Comparison of ENCODE assay signal across 14 cellular contexts in the genomic region with DNA sequence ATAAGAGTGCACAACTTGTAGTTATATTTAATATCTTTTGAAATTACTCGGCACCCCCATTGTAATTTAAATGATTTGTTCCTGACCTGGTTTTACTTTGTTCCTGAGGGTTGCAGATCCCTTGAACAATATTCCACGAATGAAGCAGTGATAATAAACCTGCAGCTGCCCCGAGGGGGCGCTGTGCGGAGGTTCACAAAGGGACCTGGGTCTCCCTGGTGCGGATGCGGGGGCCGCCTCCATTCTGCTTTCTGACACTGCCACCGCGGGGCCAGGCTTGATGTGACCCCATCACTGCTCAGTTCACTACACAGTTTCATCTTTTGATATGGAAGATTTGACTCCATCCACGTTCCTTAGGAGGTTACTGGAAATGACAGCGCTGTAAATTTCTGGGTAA.
DNase-seq lines count a peak whose midpoint lies in the region; ATAC-seq and TF ChIP-seq lines count a peak whose summit lies in the region.
"Had no signal": no experiment of that assay in that cellular context is flagged by ENCODE, and none has a peak within 500 bp of the region (broad histone marks: within the 10 kb centered on the region; RNA-seq: fewer than 3 reads in every experiment).

No MANE protein-coding gene starts in this region.

- H3K4me3 ChIP-seq in A673 (ENCODE audit: low read depth, low read length, poor library complexity, severe bottlenecking) = no peak overlapping the region
- no peak overlapping the region for H3K4me3 ChIP-seq in DND-41 (ENCODE audit: low read depth in 1 of 2, low read length in 2 of 2)
- no peak overlapping the region for H3K4me3 ChIP-seq in WERI-Rb-1 (ENCODE audit: low read depth, low read length)

- H3K9ac ChIP-seq in DND-41 (ENCODE audit: low read depth, low read length) = no peak overlapping the region
- H3K9ac ChIP-seq: parathyroid adenoma had no signal

- DNase-seq in A673 (ENCODE audit: low spot score) (peak; percentile 35), DND-41 (no peak), WERI-Rb-1 (no peak), iPS-NIHi11 (ENCODE audit: low spot score) (peak; percentile 68), OCI-M2 (lab: John Stamatoyannopoulos, UW; ENCODE audit: unreplicated experiment) (no peak), NCI-H2029 treated with DMSO at 0.1 percent for 48 hours (lab: John Stamatoyannopoulos, UW) (no peak), NCI-H510A (lab: John Stamatoyannopoulos, UW) (no peak)
- DNase-seq: activated T-cell treated with anti-CD3 and anti-CD28 coated beads, Interleukin-2, amount 50 U/mL, for 1 hour; central memory CD4-positive, alpha-beta T cell; foreskin fibroblast; left cardiac atrium; NCI-H1694 had no signal

- CTCF ChIA-PET in A673 (lab: Charles Lee) = no interaction called here

- H3K4me1 ChIP-seq in A673 (ENCODE audit: insufficient read depth, low read length, poor library complexity, severe bottlenecking) = no peaks in the 10 kb centered on the region
- H3K4me1 ChIP-seq in DND-41 (ENCODE audit: insufficient read depth, low read length) = no peaks in the 10 kb centered on the region
- H3K4me1 ChIP-seq: parathyroid adenoma had no signal

- no peaks in the 10 kb centered on the region for H4K20me1 ChIP-seq in DND-41 (ENCODE audit: insufficient read depth, low read length)

- intact Hi-C loops in A673 (cut with micrococcal nuclease; ENCODE audit: unreplicated experiment) = no loop called here

- H2AFZ ChIP-seq in DND-41 (ENCODE audit: low read depth, low read length) = no peak overlapping the region
- H2AFZ ChIP-seq: parathyroid adenoma had no signal

- ATAC-seq in DND-41 (ENCODE audit: insufficient read depth, low read depth) (no peak), GM19397 (IDR thresholded peaks at IDR 0.05; ENCODE audit: unreplicated experiment) (no peak)
- ATAC-seq: left cardiac atrium had no signal

- TF ChIP-seq CTCF in A673 (conservative IDR thresholded peaks at IDR 0.05; ENCODE audit: low read depth, low read length) = peak; percentile 65
- TF ChIP-seq CTCF in DND-41 (IDR thresholded peaks at IDR 0.05; ENCODE audit: borderline replicate concordance, extremely low read depth, low read length, poor library complexity, severe bottlenecking) = peak; percentile 24
- TF ChIP-seq CTCF in WERI-Rb-1 (IDR thresholded peaks at IDR 0.05; ENCODE audit: low read depth, low read length) = peak; percentile 46

- no peak overlapping the region for H3K4me2 ChIP-seq in DND-41 (ENCODE audit: insufficient read depth, low read length)

- H3K27me3 ChIP-seq in A673 (replicated peaks; ENCODE audit: insufficient read depth, low read depth, low read length, poor library complexity) (no peaks in the 10 kb centered on the region), DND-41 (ENCODE audit: insufficient read depth, low read length, poor library complexity) (peaks cover 3% of the 10 kb centered on the region), WERI-Rb-1 (ENCODE audit: insufficient read depth, low read depth, severe bottlenecking) (no peaks in the 10 kb centered on the region)

- H3K79me2 ChIP-seq in DND-41 (ENCODE audit: insufficient read depth, low read length) = no peaks in the 10 kb centered on the region
- H3K79me2 ChIP-seq: parathyroid adenoma had no signal

- no TSS peak for BruUV-seq in A673 (replicated peaks; lab: Mats Ljungman, UMichigan)

- no peaks in the 10 kb centered on the region for H3K9me3 ChIP-seq in A673 (ENCODE audit: low read depth, low read length, poor library complexity, severe bottlenecking)
- no peaks in the 10 kb centered on the region for H3K9me3 ChIP-seq in DND-41 (ENCODE audit: insufficient read depth, low read length, severe bottlenecking)
- H3K9me3 ChIP-seq in WERI-Rb-1 (ENCODE audit: severe bottlenecking) = no peaks in the 10 kb centered on the region

- POLR2A ChIA-PET in A673 (lab: Charles Lee; ENCODE audit: low non-redundant PET) = no interaction called here

- H3K36me3 ChIP-seq in A673 (ENCODE audit: insufficient read depth, low read length, poor library complexity, severe bottlenecking) (no peaks in the 10 kb centered on the region), DND-41 (ENCODE audit: insufficient read depth, low read length) (no peaks in the 10 kb centered on the region), WERI-Rb-1 (no peaks in the 10 kb centered on the region)

- H3K27ac ChIP-seq in A673 (ENCODE audit: low read depth, low read length, poor library complexity, severe bottlenecking) (no peak overlapping the region), DND-41 (ENCODE audit: low read length) (no peak overlapping the region), WERI-Rb-1 (no peak overlapping the region)
- H3K27ac ChIP-seq: parathyroid adenoma had no signal

Comparison
In these comparisons a context has a peak if more than half of its experiments do, and no peak if none do; other contexts are left out.
1. DNase-seq: peak in A673 (single experiment) and iPS-NIHi11 (single experiment); none in DND-41 (single experiment), WERI-Rb-1 (single experiment), OCI-M2 (single experiment), NCI-H2029 treated with DMSO at 0.1 percent for 48 hours (single experiment) and NCI-H510A (single experiment).
2. Peak in every context shown above with its lines, with median percentiles within 50 percentile points of each other: CTCF ChIP-seq.